In genomic region chr17:81015135-81015534, GRCh38 we compare ENCODE assay signal across 16 cellular contexts. TPM values are rescaled to one million over a fixed set of nuclear protein-coding genes. Genes with fewer than 3 reads are reported as not detected.
DNase-seq lines count a peak whose midpoint lies in the region; FAIRE-seq and TF ChIP-seq lines count a peak whose summit lies in the region.
"Had no signal": no experiment of that assay in that cellular context is flagged by ENCODE, and none has a peak within 500 bp of the region (broad histone marks: within the 10 kb centered on the region; RNA-seq: fewer than 3 reads in every experiment).

No MANE protein-coding gene starts in this region.

- H3K27ac ChIP-seq in osteoblast (ENCODE audit: low read depth, low read length) (no peak overlapping the region), tibial nerve (no peak overlapping the region)
- H3K27ac ChIP-seq: 22Rv1 had no signal

- H3K79me2 ChIP-seq in osteoblast (ENCODE audit: insufficient read depth, low read length), result no peaks in the 10 kb centered on the region

- peaks cover 4% of the 10 kb centered on the region for H3K9me3 ChIP-seq in osteoblast (ENCODE audit: low read depth, low read length)
- peaks cover 0 to 13% (median 0%) of the 10 kb centered on the region in 4 donors for H3K9me3 ChIP-seq in tibial nerve

- no peak for FAIRE-seq in frontal cortex (lab: Jason Lieb, UNC)
- FAIRE-seq: GM12892, GM19239, H1 had no signal

- no peak for TF ChIP-seq EP300 in tibial nerve (IDR thresholded peaks at IDR 0.05)

- no peak overlapping the region for H3K4me2 ChIP-seq in osteoblast (ENCODE audit: insufficient read depth, low read length)

- TF ChIP-seq POLR2A in tibial nerve (IDR thresholded peaks at IDR 0.05), result no peak

- no peaks in the 10 kb centered on the region for H4K20me1 ChIP-seq in osteoblast (ENCODE audit: insufficient read depth, low read length)

- no peaks in the 10 kb centered on the region for H3K36me3 ChIP-seq in osteoblast (ENCODE audit: insufficient read depth, low read length)
- H3K36me3 ChIP-seq in tibial nerve, result no peaks in the 10 kb centered on the region
- H3K36me3 ChIP-seq: HAP-1 had no signal

- TF ChIP-seq CTCF in osteoblast (IDR thresholded peaks at IDR 0.05; ENCODE audit: extremely low read depth, low read depth, low read length) (no peak), tibial nerve (IDR thresholded peaks at IDR 0.05) (no peak)

- H3K4me3 ChIP-seq in osteoblast (ENCODE audit: insufficient read depth, low read length) (no peak overlapping the region), tibial nerve (no peak overlapping the region)
- H3K4me3 ChIP-seq: HAP-1 had no signal

- 95 to 100% methylated on average over 1 of the region's 1 CpG for WGBS in tibial nerve, 2 donors

- H2AFZ ChIP-seq in osteoblast (ENCODE audit: low read length), result no peak overlapping the region

- H3K27me3 ChIP-seq in osteoblast (ENCODE audit: insufficient read depth, low read length) (no peaks in the 10 kb centered on the region), tibial nerve (no peaks in the 10 kb centered on the region)

- DNase-seq in NCI-H2196 (lab: John Stamatoyannopoulos, UW; ENCODE audit: unreplicated experiment) (peak; percentile 29), NCI-H2196 treated with DMSO at 0.1 percent for 48 hours (lab: John Stamatoyannopoulos, UW; ENCODE audit: unreplicated experiment) (no peak), fibroblast of gingiva (ENCODE audit: low read depth) (peak; percentile 48), osteoblast (ENCODE audit: insufficient read length, low spot score, missing footprints) (peak; percentile 44), NCI-H510A (lab: John Stamatoyannopoulos, UW) (no peak), tibial nerve (ENCODE audit: low spot score in 2 of 2) (no peak), frontal cortex (ENCODE audit: low spot score in 2 of 2) (no peak)
- DNase-seq: Caco-2; CD8-positive, alpha-beta memory T cell; DND-41; GDM1 had no signal

- H3K4me1 ChIP-seq in osteoblast (ENCODE audit: insufficient read depth, low read length), result peaks cover 8% of the 10 kb centered on the region
- peaks cover 0 to 29% (median 4%) of the 10 kb centered on the region in 4 donors for H3K4me1 ChIP-seq in tibial nerve

RNA-seq across cellular contexts. Expression of gene BAIAP2, which starts 19.8 kb away (rescaled TPM):
- total RNA-seq in osteoblast (15.6 and 19.4 TPM in 2 replicates), tibial nerve (10 to 100 TPM; 49.5 to 81.2 (median 66.9) TPM), frontal cortex (19.2 TPM)

RNA-seq across cellular contexts. Expression of gene CHMP6, which starts 23.5 kb away (rescaled TPM):
- total RNA-seq in osteoblast, result 21.4 and 21.8 TPM in 2 replicates
- 10 to 100 TPM; 30.6 to 46.3 (median 40.2) TPM for total RNA-seq in tibial nerve
- total RNA-seq in frontal cortex, result 10.2 TPM

Comparison
In these comparisons a context has a peak if more than half of its experiments do, and no peak if none do; other contexts are left out.
1. DNase-seq: peak in NCI-H2196 (single experiment), fibroblast of gingiva (single experiment) and osteoblast (single experiment); none in NCI-H2196 treated with DMSO at 0.1 percent for 48 hours (single experiment), NCI-H510A (single experiment), tibial nerve (0 of 2) and frontal cortex (0 of 2).